In the genomic region with DNA sequence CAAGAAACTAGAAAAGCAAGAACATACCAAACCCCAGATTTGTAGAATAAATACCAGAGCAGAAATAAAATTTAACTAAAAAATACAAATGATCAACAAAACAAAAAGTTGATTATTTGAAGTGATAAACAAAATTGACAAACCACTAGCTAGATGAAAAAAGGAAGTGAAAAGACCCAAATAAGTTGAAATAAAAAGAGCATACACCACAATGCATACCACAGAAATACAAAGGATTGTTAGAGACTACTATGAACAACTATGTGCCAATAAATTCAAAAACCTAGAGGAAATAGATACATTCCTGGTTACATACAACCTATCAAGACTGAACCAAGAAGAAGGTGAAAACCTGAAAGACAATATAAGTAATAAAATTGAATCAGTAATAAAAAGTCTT, we compare ENCODE assay signal across 18 cellular contexts.
DNase-seq lines count a peak whose midpoint lies in the region; ATAC-seq, FAIRE-seq and TF ChIP-seq lines count a peak whose summit lies in the region.
"Had no signal": no experiment of that assay in that cellular context is flagged by ENCODE, and none has a peak within 500 bp of the region (broad histone marks: within the 10 kb centered on the region; RNA-seq: fewer than 3 reads in every experiment).

No MANE protein-coding gene starts in this region.

- H3K9me3 Mint-ChIP-seq in activated T-cell treated with anti-CD3 and anti-CD28 coated beads, Interleukin-2, amount 50 U/mL, for 72 hours: peaks cover 0 to 3% of the 10 kb centered on the region in 2 donors

- H2AFZ ChIP-seq in GM23248: no peak overlapping the region

- H3K9ac ChIP-seq in GM23248: no peak overlapping the region

- peaks cover 0 to 1% of the 10 kb centered on the region in 2 donors for H3K36me3 Mint-ChIP-seq in activated T-cell treated with anti-CD3 and anti-CD28 coated beads, Interleukin-2, amount 50 U/mL, for 72 hours (ENCODE audit: insufficient read depth in 2 of 2)
- H3K36me3 Mint-ChIP-seq: CD8-positive, alpha-beta T cell had no signal

- H3K27me3 Mint-ChIP-seq in activated T-cell treated with anti-CD3 and anti-CD28 coated beads, Interleukin-2, amount 50 U/mL, for 72 hours (ENCODE audit: low read depth): no peaks in the 10 kb centered on the region

- in situ Hi-C loops in GM23248 (cut with MboI): no loop called here

- H3K9me2 ChIP-seq in GM23248 (ENCODE audit: insufficient read depth): no peaks in the 10 kb centered on the region

- H3K9me3 ChIP-seq in GM23248 (ENCODE audit: low read depth) (no peaks in the 10 kb centered on the region), gastroesophageal sphincter (peaks cover 0 to 4% (median 0%) of the 10 kb centered on the region in 3 donors)
- H3K9me3 ChIP-seq: ovary had no signal

- ATAC-seq in GM19351 (IDR thresholded peaks at IDR 0.05; ENCODE audit: unreplicated experiment) (peak; percentile 70), GM21825 (IDR thresholded peaks at IDR 0.05; ENCODE audit: unreplicated experiment) (peak; percentile 67), HG03175 (IDR thresholded peaks at IDR 0.05; ENCODE audit: unreplicated experiment) (peak; percentile 60), gastroesophageal sphincter (no peak)
- ATAC-seq in activated T-cell treated with anti-CD3 and anti-CD28 coated beads, Interleukin-2, amount 50 U/mL, for 72 hours (replicated peaks in 1 of 2): no peak
- ATAC-seq: CD8-positive, alpha-beta T cell; mucosa of descending colon; stimulated activated naive CD8-positive, alpha-beta T cell treated with anti-CD3 and anti-CD28 coated beads, Interleukin-15, Interleukin-2, amounts not matched to agents 100 U/mL and 50 U/mL, for 24 hours had no signal

- no peak for TF ChIP-seq CTCF in gastroesophageal sphincter (IDR thresholded peaks at IDR 0.05)

- H3K27ac Mint-ChIP-seq in activated T-cell treated with anti-CD3 and anti-CD28 coated beads, Interleukin-2, amount 50 U/mL, for 72 hours: no peak overlapping the region
- H3K27ac Mint-ChIP-seq: CD8-positive, alpha-beta T cell had no signal

- H3K27ac ChIP-seq in GM23248 (no peak overlapping the region), gastroesophageal sphincter (no peak overlapping the region)
- H3K27ac ChIP-seq: 22Rv1, ovary, SK-N-MC had no signal

- no peaks in the 10 kb centered on the region for H3F3A ChIP-seq in GM23248 (ENCODE audit: insufficient read depth)

- H3K4me3 ChIP-seq in GM23248 (no peak overlapping the region), gastroesophageal sphincter (no peak overlapping the region)
- H3K4me3 ChIP-seq: mucosa of descending colon, ovary, SK-N-MC had no signal

- no peak overlapping the region for H3K4me3 Mint-ChIP-seq in activated T-cell treated with anti-CD3 and anti-CD28 coated beads, Interleukin-2, amount 50 U/mL, for 72 hours
- H3K4me3 Mint-ChIP-seq: CD8-positive, alpha-beta T cell had no signal

- no peak for TF ChIP-seq EP300 in gastroesophageal sphincter (IDR thresholded peaks at IDR 0.05)

- no peaks in the 10 kb centered on the region for H3K36me3 ChIP-seq in GM23248 (ENCODE audit: low read depth)
- no peaks in the 10 kb centered on the region for H3K36me3 ChIP-seq in gastroesophageal sphincter
- H3K36me3 ChIP-seq: ovary had no signal

- FAIRE-seq in A204.1 (lab: Jason Lieb, UNC): peak; percentile 19
- FAIRE-seq: endothelial cell of umbilical vein had no signal

- no peaks in the 10 kb centered on the region for H3K79me2 ChIP-seq in GM23248 (ENCODE audit: insufficient read depth)

- H3K4me1 Mint-ChIP-seq in activated T-cell treated with anti-CD3 and anti-CD28 coated beads, Interleukin-2, amount 50 U/mL, for 72 hours (ENCODE audit: low read depth): no peaks in the 10 kb centered on the region

- no peaks in the 10 kb centered on the region for H3K27me3 ChIP-seq in GM23248 (replicated peaks; ENCODE audit: insufficient read depth)
- no peaks in the 10 kb centered on the region for H3K27me3 ChIP-seq in gastroesophageal sphincter
- H3K27me3 ChIP-seq: ovary had no signal

- DNase-seq in A172 (ENCODE audit: low spot score): no peak
- no peak for DNase-seq in activated T-cell treated with anti-CD3 and anti-CD28 coated beads, Interleukin-2, amount 50 U/mL, for 72 hours
- no peak for DNase-seq in GM23248
- DNase-seq: activated effector memory CD4-positive, alpha-beta T cell treated with anti-CD3 and anti-CD28 coated beads, Interleukin-2, amount 50 U/mL, for 16 hours; aorta; CD8-positive, alpha-beta T cell; mucosa of descending colon; NCI-H2171; ovary; stimulated activated naive CD8-positive, alpha-beta T cell treated with anti-CD3 and anti-CD28 coated beads, Interleukin-15, Interleukin-2, amounts not matched to agents 100 U/mL and 50 U/mL, for 24 hours had no signal

- no peak for TF ChIP-seq POLR2A in gastroesophageal sphincter (IDR thresholded peaks at IDR 0.05)

- no peaks in the 10 kb centered on the region for H3K4me1 ChIP-seq in GM23248 (ENCODE audit: insufficient read depth)
- H3K4me1 ChIP-seq in gastroesophageal sphincter: no peaks in the 10 kb centered on the region

- no peak overlapping the region for H3K4me2 ChIP-seq in GM23248 (ENCODE audit: unreplicated experiment)

- H4K20me1 ChIP-seq in GM23248 (ENCODE audit: insufficient read depth): no peaks in the 10 kb centered on the region

Comparison
In these comparisons a context has a peak if more than half of its experiments do, and no peak if none do; other contexts are left out.
1. ATAC-seq: peak in GM19351 (single experiment), GM21825 (single experiment) and HG03175 (single experiment); none in activated T-cell treated with anti-CD3 and anti-CD28 coated beads, Interleukin-2, amount 50 U/mL, for 72 hours (0 of 2) and gastroesophageal sphincter (single experiment).